20 cellular contexts compared by ENCODE assay signal in the genomic region with DNA sequence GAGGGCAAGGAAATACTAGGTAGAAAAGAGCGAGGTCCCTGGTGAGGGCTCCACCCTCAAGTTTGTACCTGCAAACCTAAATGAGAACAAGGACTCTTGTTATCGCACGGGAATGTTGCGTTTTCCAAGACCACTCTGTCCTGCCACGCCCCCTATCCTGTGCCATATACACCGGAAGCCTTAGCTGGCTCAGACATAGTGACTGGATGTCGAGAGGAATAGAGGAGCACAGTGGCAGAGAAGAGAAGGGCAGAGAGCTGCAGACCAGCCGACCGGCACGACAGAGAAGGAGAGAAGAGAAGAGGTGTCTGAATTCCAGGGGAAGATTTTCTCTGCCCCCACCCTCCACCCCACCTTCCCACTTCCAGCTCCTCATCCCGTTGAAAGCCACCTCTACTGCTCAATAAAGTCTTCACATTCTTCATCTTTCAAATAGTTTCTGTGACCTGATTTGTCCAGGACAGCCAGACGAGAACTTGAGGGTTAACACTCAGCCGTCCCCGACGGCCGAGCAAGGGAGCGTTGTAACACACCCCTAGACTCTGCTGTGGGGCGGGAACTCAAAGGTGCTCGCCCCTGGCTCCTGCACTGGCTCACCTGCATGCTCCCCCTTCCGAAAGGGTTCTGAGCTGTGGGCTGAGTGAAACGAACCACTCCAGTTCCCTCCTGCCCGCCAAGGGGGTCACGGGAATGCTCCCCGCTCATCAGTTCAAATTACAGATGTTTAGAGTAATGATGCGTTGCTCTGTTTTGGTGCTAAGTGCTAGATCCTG. TPM values are rescaled to one million over a fixed set of nuclear protein-coding genes. Genes with fewer than 3 reads are reported as not detected.
"Had no signal": no experiment of that assay in that cellular context is flagged by ENCODE, and none has a peak within 500 bp of the region (broad histone marks: within the 10 kb centered on the region; RNA-seq: fewer than 3 reads in every experiment).

No MANE protein-coding gene starts in this region.

- H3K9me3 ChIP-seq: neutrophil, sigmoid colon, thyroid gland, vagina had no signal

- H3K4me3 Mint-ChIP-seq: endodermal cell; naive thymus-derived CD4-positive, alpha-beta T cell; nephron progenitor cell had no signal

- H3K4me3 ChIP-seq: coronary artery, hepatocyte, sigmoid colon, thyroid gland, upper lobe of left lung, vagina had no signal

- H3K4me1 ChIP-seq: foreskin keratinocyte, sigmoid colon, thyroid gland, upper lobe of left lung, vagina had no signal

- H3K27ac ChIP-seq: coronary artery, foreskin keratinocyte, hepatocyte, neutrophil, sigmoid colon, skin epidermis, thyroid gland, upper lobe of left lung, vagina had no signal

- H3K27ac Mint-ChIP-seq: endodermal cell, nephron progenitor cell had no signal

- ATAC-seq: foreskin keratinocyte; naive thymus-derived CD4-positive, alpha-beta T cell had no signal

- H3K27me3 Mint-ChIP-seq: naive thymus-derived CD4-positive, alpha-beta T cell had no signal

- DNase-seq: effector CD4-positive, alpha-beta T cell; erythroblast; foreskin keratinocyte; head of caudate nucleus; kidney glomerular epithelial cell; mammary epithelial cell; naive thymus-derived CD4-positive, alpha-beta T cell; nephron progenitor cell; sigmoid colon; stimulated activated CD4-positive, alpha-beta T cell treated with anti-CD3 and anti-CD28 coated beads, Interleukin-12 subunit alpha, Interleukin-12 subunit beta, amount 100 ng/mL, for 4 hours; stimulated activated naive CD4-positive, alpha-beta T cell treated with Interleukin-2 at 50 U/mL for 16 hours; thyroid gland had no signal

- H3K4me1 Mint-ChIP-seq: endodermal cell; naive thymus-derived CD4-positive, alpha-beta T cell; nephron progenitor cell had no signal

- H3K27me3 ChIP-seq: foreskin keratinocyte, hepatocyte, neutrophil, sigmoid colon, thyroid gland, upper lobe of left lung, vagina had no signal

- H3K36me3 Mint-ChIP-seq: naive thymus-derived CD4-positive, alpha-beta T cell had no signal

- H3K36me3 ChIP-seq: neutrophil, sigmoid colon, thyroid gland, upper lobe of left lung, vagina had no signal

RNA-seq across cellular contexts. Expression of gene COL3A1, which starts 24.9 kb away (rescaled TPM):
- total RNA-seq: dermis microvascular lymphatic vessel endothelial cell, endodermal cell had no signal
- polyA plus RNA-seq: naive thymus-derived CD4-positive, alpha-beta T cell had no signal
